7 cellular contexts compared by ENCODE assay signal in the genomic region with DNA sequence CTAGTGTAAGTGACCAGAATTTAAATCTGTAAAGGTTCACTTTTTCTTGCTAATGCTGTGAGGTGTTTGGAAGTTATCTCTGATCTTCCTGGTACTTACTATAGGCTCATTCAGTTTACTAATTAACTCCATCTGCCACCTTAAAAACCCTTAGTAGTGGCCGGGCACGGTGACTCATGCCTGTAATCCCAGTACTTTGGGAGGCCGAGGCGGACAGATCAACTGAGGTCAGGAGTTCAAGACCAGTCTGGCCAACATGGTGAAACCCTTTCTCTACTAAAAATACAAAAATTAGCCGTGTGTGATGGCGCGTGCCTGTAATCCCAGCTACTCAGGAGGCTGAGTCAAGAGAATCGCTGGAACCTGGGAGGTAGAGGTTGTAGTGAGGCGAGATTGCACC. TPM values are rescaled to one million over a fixed set of nuclear protein-coding genes. Genes with fewer than 3 reads are reported as not detected.
DNase-seq lines count a peak whose midpoint lies in the region; ATAC-seq and TF ChIP-seq lines count a peak whose summit lies in the region.
"Not testable (repeated sequence)": the region's sequence is repeated elsewhere in the genome, so short reads cannot be mapped to it uniquely, and the experiment has no call there.

No MANE protein-coding gene starts in this region.

- H3K4me3 ChIP-seq in epithelial cell of proximal tubule (ENCODE audit: low read depth, low read length); neutrophil (ENCODE audit: low read depth in 1 of 2, low read length in 1 of 2): not testable (repeated sequence)

- peaks cover 42% of the 10 kb centered on the region for H3K4me1 Mint-ChIP-seq in T-helper 17 cell
- H3K4me1 Mint-ChIP-seq in activated T-cell treated with anti-CD3 and anti-CD28 coated beads, Interleukin-2, amount 50 U/mL, for 72 hours (ENCODE audit: low read depth), result peaks cover 87% of the 10 kb centered on the region

- not testable (repeated sequence) for H3K36me3 Mint-ChIP-seq in T-helper 17 cell (ENCODE audit: low read depth)
- peaks cover 42 to 59% of the 10 kb centered on the region in 2 donors for H3K36me3 Mint-ChIP-seq in activated T-cell treated with anti-CD3 and anti-CD28 coated beads, Interleukin-2, amount 50 U/mL, for 72 hours (ENCODE audit: insufficient read depth in 2 of 2)

- TF ChIP-seq CTCF in epithelial cell of proximal tubule (conservative IDR thresholded peaks at IDR 0.05; ENCODE audit: low read depth, low read length); neutrophil (IDR thresholded peaks at IDR 0.05): not testable (repeated sequence)

- not testable (repeated sequence) for H3K36me3 ChIP-seq in neutrophil

- H3K27me3 ChIP-seq in neutrophil, result not testable (repeated sequence)

- not testable (repeated sequence) for ATAC-seq in T-helper 17 cell; activated T-cell treated with anti-CD3 and anti-CD28 coated beads, Interleukin-2, amount 50 U/mL, for 72 hours (replicated peaks in 1 of 2)

- peak overlapping the region; percentile 95 for H3K27ac ChIP-seq in neutrophil

- H3K4me1 ChIP-seq in neutrophil (ENCODE audit: control insufficient read depth in 1 of 2, insufficient read depth in 1 of 2, low read depth in 1 of 2, low read length in 1 of 2), result peaks cover 79 to 85% of the 10 kb centered on the region in 2 experiments

- peak; percentile 79 for DNase-seq in EH (ENCODE audit: low read depth)
- peak; percentile 33 to 64 for DNase-seq in NCI-H524 (lab: John Stamatoyannopoulos, UW)
- not testable (repeated sequence) for DNase-seq in T-helper 17 cell; activated T-cell treated with anti-CD3 and anti-CD28 coated beads, Interleukin-2, amount 50 U/mL, for 72 hours
- peak; percentile 81 for DNase-seq in epithelial cell of proximal tubule (ENCODE audit: low read depth)
- DNase-seq in kidney glomerular epithelial cell (lab: John Stamatoyannopoulos, UW), result peak; percentile 74

- H3K9me3 Mint-ChIP-seq in activated T-cell treated with anti-CD3 and anti-CD28 coated beads, Interleukin-2, amount 50 U/mL, for 72 hours, result not testable (repeated sequence)

- peak overlapping the region; percentile 99 for H3K27ac Mint-ChIP-seq in T-helper 17 cell
- H3K27ac Mint-ChIP-seq in activated T-cell treated with anti-CD3 and anti-CD28 coated beads, Interleukin-2, amount 50 U/mL, for 72 hours, result peak overlapping the region; percentile 99

- H3K27me3 Mint-ChIP-seq in T-helper 17 cell; activated T-cell treated with anti-CD3 and anti-CD28 coated beads, Interleukin-2, amount 50 U/mL, for 72 hours (ENCODE audit: low read depth): not testable (repeated sequence)

- not testable (repeated sequence) for H3K9me3 ChIP-seq in T-helper 17 cell (ENCODE audit: control insufficient read depth, low read length, poor library complexity, severe bottlenecking); neutrophil

- not testable (repeated sequence) for H3K4me3 Mint-ChIP-seq in T-helper 17 cell
- H3K4me3 Mint-ChIP-seq in activated T-cell treated with anti-CD3 and anti-CD28 coated beads, Interleukin-2, amount 50 U/mL, for 72 hours, result peak overlapping the region; percentile 82 to 86

RNA-seq across cellular contexts. Expression of gene SYTL3, which starts 7.1 kb away (rescaled TPM):
- total RNA-seq in T-helper 17 cell (10 to 100 TPM; 28.9 to 36.1 TPM), epithelial cell of proximal tubule (8.5 and 11.0 TPM in 2 replicates)
- 100 to 1,000 TPM; 267 to 353 TPM for total RNA-seq in activated T-cell treated with anti-CD3 and anti-CD28 coated beads, Interleukin-2, amount 50 U/mL, for 72 hours

RNA-seq across cellular contexts. Expression of gene DYNLT1, which starts 12.4 kb away (rescaled TPM):
- total RNA-seq in T-helper 17 cell (100 to 1,000 TPM in 1 of 2 donors, 10 to 100 TPM in 1; 87.2 to 107 TPM), epithelial cell of proximal tubule (223 and 295 TPM in 2 replicates)
- 100 to 1,000 TPM; 111 to 127 TPM for total RNA-seq in activated T-cell treated with anti-CD3 and anti-CD28 coated beads, Interleukin-2, amount 50 U/mL, for 72 hours

Comparison
In these comparisons a context has a peak if more than half of its experiments do, and no peak if none do; other contexts are left out.
1. RNA of gene SYTL3, which starts 7.1 kb away (total RNA-seq): 267 to 353 TPM in activated T-cell treated with anti-CD3 and anti-CD28 coated beads, Interleukin-2, amount 50 U/mL, for 72 hours; 28.9 to 36.1 TPM in T-helper 17 cell and 8.5 to 11.0 TPM in epithelial cell of proximal tubule; every median in the first group is over 4 times any median in the second.